In the genomic region with DNA sequence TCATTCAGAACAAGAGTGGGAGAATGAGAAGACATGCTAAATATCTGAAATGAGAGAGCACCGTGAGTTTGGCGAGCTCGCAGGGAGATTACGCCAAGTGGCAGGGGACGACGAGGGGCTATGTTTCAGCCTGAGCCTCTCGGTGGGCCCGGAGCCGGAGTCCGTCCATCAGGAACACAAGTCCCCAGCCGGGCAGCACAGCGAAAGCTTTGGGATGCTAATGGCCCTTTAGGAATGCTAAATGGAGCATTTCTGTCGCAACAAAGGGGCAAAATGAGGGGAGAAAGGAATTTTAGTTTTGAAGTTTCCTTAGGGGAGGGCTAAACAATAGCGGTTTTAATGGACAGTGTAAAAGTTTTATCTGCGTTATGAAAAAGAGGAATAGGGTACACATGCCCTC, we compare ENCODE assay signal across 2 cellular contexts.
TF ChIP-seq lines count a peak whose summit lies in the region.

No MANE protein-coding gene starts in this region.

TF ChIP-seq in GM23338, 12 proteins besides CTCF, POLR2A, EP300 and RAD21 (continues in another document):
- TF ChIP-seq EZH2phosphoT487 (IDR thresholded peaks at IDR 0.05; ENCODE audit: unreplicated experiment): no peak
- TF ChIP-seq REST (IDR thresholded peaks at IDR 0.05; ENCODE audit: unreplicated experiment): no peak
- no peak for TF ChIP-seq JUNB (IDR thresholded peaks at IDR 0.05; ENCODE audit: unreplicated experiment)
- TF ChIP-seq, protein P1, sequence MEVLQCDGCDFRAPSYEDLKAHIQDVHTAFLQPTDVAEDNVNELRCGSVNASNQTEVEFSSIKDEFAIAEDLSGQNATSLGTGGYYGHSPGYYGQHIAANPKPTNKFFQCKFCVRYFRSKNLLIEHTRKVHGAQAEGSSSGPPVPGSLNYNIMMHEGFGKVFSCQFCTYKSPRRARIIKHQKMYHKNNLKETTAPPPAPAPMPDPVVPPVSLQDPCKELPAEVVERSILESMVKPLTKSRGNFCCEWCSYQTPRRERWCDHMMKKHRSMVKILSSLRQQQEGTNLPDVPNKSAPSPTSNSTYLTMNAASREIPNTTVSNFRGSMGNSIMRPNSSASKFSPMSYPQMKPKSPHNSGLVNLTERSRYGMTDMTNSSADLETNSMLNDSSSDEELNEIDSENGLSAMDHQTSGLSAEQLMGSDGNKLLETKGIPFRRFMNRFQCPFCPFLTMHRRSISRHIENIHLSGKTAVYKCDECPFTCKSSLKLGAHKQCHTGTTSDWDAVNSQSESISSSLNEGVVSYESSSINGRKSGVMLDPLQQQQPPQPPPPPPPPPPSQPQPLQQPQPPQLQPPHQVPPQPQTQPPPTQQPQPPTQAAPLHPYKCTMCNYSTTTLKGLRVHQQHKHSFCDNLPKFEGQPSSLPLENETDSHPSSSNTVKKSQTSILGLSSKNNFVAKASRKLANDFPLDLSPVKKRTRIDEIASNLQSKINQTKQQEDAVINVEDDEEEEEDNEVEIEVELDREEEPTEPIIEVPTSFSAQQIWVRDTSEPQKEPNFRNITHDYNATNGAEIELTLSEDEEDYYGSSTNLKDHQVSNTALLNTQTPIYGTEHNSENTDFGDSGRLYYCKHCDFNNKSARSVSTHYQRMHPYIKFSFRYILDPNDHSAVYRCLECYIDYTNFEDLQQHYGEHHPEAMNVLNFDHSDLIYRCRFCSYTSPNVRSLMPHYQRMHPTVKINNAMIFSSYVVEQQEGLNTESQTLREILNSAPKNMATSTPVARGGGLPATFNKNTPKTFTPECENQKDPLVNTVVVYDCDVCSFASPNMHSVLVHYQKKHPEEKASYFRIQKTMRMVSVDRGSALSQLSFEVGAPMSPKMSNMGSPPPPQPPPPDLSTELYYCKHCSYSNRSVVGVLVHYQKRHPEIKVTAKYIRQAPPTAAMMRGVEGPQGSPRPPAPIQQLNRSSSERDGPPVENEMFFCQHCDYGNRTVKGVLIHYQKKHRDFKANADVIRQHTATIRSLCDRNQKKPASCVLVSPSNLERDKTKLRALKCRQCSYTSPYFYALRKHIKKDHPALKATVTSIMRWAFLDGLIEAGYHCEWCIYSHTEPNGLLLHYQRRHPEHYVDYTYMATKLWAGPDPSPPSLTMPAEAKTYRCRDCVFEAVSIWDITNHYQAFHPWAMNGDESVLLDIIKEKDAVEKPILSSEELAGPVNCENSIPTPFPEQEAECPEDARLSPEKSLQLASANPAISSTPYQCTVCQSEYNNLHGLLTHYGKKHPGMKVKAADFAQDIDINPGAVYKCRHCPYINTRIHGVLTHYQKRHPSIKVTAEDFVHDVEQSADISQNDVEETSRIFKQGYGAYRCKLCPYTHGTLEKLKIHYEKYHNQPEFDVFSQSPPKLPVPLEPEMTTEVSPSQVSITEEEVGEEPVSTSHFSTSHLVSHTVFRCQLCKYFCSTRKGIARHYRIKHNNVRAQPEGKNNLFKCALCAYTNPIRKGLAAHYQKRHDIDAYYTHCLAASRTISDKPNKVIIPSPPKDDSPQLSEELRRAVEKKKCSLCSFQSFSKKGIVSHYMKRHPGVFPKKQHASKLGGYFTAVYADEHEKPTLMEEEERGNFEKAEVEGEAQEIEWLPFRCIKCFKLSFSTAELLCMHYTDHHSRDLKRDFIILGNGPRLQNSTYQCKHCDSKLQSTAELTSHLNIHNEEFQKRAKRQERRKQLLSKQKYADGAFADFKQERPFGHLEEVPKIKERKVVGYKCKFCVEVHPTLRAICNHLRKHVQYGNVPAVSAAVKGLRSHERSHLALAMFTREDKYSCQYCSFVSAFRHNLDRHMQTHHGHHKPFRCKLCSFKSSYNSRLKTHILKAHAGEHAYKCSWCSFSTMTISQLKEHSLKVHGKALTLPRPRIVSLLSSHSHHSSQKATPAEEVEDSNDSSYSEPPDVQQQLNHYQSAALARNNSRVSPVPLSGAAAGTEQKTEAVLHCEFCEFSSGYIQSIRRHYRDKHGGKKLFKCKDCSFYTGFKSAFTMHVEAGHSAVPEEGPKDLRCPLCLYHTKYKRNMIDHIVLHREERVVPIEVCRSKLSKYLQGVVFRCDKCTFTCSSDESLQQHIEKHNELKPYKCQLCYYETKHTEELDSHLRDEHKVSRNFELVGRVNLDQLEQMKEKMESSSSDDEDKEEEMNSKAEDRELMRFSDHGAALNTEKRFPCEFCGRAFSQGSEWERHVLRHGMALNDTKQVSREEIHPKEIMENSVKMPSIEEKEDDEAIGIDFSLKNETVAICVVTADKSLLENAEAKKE (CRISPR knock-in tag; IDR thresholded peaks at IDR 0.05): no peak
- TF ChIP-seq CREB1 (CRISPR knock-in tag; IDR thresholded peaks at IDR 0.05; ENCODE audit: low read depth): 0 out of 2 replicates have a peak, but pooled peaks have one; percentile 7
- TF ChIP-seq STAT1 (IDR thresholded peaks at IDR 0.05; ENCODE audit: unreplicated experiment): no peak
- TF ChIP-seq NANOG (IDR thresholded peaks at IDR 0.05; ENCODE audit: borderline replicate concordance): peak; percentile 85
- TF ChIP-seq ZNF114 (CRISPR knock-in tag; IDR thresholded peaks at IDR 0.05): no peak
- no peak for TF ChIP-seq EZH2 (IDR thresholded peaks at IDR 0.05; ENCODE audit: low read depth, unreplicated experiment)
- no peak for TF ChIP-seq POLR2AphosphoS5 (IDR thresholded peaks at IDR 0.05; ENCODE audit: low read depth)

TF ChIP-seq in HepG2, 621 proteins besides CTCF, POLR2A, EP300 and RAD21:
- TF ChIP-seq FOXA1 (IDR thresholded peaks at IDR 0.05): no peak
- no peak for TF ChIP-seq FOXA1 (CRISPR knock-in tag; IDR thresholded peaks at IDR 0.05)
- no peak for TF ChIP-seq ZNF781 (CRISPR knock-in tag; IDR thresholded peaks at IDR 0.05; ENCODE audit: borderline replicate concordance, not compliant biosample characterization)
- TF ChIP-seq, protein P2, sequence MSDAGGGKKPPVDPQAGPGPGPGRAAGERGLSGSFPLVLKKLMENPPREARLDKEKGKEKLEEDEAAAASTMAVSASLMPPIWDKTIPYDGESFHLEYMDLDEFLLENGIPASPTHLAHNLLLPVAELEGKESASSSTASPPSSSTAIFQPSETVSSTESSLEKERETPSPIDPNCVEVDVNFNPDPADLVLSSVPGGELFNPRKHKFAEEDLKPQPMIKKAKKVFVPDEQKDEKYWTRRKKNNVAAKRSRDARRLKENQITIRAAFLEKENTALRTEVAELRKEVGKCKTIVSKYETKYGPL (CRISPR knock-in tag; IDR thresholded peaks at IDR 0.05): no peak
- TF ChIP-seq GPBP1L1 (CRISPR knock-in tag; IDR thresholded peaks at IDR 0.05): no peak
- TF ChIP-seq ZNF790 (CRISPR knock-in tag; IDR thresholded peaks at IDR 0.05; ENCODE audit: borderline replicate concordance): no peak
- no peak for TF ChIP-seq GABPB1 (CRISPR knock-in tag; IDR thresholded peaks at IDR 0.05)
- TF ChIP-seq, protein P3, sequence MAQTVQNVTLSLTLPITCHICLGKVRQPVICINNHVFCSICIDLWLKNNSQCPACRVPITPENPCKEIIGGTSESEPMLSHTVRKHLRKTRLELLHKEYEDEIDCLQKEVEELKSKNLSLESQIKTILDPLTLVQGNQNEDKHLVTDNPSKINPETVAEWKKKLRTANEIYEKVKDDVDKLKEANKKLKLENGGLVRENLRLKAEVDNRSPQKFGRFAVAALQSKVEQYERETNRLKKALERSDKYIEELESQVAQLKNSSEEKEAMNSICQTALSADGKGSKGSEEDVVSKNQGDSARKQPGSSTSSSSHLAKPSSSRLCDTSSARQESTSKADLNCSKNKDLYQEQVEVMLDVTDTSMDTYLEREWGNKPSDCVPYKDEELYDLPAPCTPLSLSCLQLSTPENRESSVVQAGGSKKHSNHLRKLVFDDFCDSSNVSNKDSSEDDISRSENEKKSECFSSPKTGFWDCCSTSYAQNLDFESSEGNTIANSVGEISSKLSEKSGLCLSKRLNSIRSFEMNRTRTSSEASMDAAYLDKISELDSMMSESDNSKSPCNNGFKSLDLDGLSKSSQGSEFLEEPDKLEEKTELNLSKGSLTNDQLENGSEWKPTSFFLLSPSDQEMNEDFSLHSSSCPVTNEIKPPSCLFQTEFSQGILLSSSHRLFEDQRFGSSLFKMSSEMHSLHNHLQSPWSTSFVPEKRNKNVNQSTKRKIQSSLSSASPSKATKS (CRISPR knock-in tag; IDR thresholded peaks at IDR 0.05): no peak
- no peak for TF ChIP-seq IRF1 (CRISPR knock-in tag; IDR thresholded peaks at IDR 0.05; ENCODE audit: low read depth)
- no peak for TF ChIP-seq MXD1 (CRISPR knock-in tag; IDR thresholded peaks at IDR 0.05)
- no peak for TF ChIP-seq HHEX (CRISPR knock-in tag; IDR thresholded peaks at IDR 0.05)
- no peak for TF ChIP-seq ZNF644 (CRISPR knock-in tag; IDR thresholded peaks at IDR 0.05; ENCODE audit: low read depth)
- TF ChIP-seq ZNF546 (CRISPR knock-in tag; conservative IDR thresholded peaks at IDR 0.05): no peak
- no peak for TF ChIP-seq FIP1L1 (IDR thresholded peaks at IDR 0.05; ENCODE audit: borderline replicate concordance, insufficient read depth, low read depth, low read length)
- TF ChIP-seq, protein P4, sequence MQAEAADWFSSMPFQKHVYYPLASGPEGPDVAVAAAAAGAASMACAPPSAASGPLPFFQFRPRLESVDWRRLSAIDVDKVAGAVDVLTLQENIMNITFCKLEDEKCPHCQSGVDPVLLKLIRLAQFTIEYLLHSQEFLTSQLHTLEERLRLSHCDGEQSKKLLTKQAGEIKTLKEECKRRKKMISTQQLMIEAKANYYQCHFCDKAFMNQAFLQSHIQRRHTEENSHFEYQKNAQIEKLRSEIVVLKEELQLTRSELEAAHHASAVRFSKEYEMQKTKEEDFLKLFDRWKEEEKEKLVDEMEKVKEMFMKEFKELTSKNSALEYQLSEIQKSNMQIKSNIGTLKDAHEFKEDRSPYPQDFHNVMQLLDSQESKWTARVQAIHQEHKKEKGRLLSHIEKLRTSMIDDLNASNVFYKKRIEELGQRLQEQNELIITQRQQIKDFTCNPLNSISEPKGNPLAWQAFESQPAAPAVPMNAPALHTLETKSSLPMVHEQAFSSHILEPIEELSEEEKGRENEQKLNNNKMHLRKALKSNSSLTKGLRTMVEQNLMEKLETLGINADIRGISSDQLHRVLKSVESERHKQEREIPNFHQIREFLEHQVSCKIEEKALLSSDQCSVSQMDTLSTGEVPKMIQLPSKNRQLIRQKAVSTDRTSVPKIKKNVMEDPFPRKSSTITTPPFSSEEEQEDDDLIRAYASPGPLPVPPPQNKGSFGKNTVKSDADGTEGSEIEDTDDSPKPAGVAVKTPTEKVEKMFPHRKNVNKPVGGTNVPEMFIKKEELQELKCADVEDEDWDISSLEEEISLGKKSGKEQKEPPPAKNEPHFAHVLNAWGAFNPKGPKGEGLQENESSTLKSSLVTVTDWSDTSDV (CRISPR knock-in tag; IDR thresholded peaks at IDR 0.05): no peak
- TF ChIP-seq RFX1 (IDR thresholded peaks at IDR 0.05): no peak
- TF ChIP-seq HCFC1 (IDR thresholded peaks at IDR 0.05; ENCODE audit: low read depth, low read length): no peak
- no peak for TF ChIP-seq ISL2 (CRISPR knock-in tag; IDR thresholded peaks at IDR 0.05)
- TF ChIP-seq STAT6 (CRISPR knock-in tag; IDR thresholded peaks at IDR 0.05; ENCODE audit: borderline replicate concordance): no peak
